In the genomic region with DNA sequence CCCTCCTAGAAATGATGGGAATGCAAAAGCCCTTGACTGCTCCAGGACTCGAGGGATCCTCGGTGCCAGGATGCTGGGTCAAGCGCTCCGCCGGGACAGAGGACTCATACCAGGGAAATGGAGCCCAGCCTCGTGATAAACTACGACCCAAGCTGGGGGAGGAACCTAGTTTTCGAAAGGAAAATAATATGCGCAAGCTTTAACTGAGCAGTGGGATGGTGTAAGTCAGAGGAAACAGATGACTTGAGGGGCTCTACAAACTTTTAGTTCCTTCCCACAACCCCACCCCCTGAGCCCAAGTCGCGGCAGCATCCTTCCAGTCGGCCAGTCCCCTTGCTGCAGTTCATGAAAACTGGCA, we compare ENCODE assay signal across 7 cellular contexts.
DNase-seq lines count a peak whose midpoint lies in the region; ATAC-seq and TF ChIP-seq lines count a peak whose summit lies in the region.

No MANE protein-coding gene starts in this region.

- H3K27me3 ChIP-seq in endocrine pancreas (ENCODE audit: control insufficient read depth, insufficient read depth, low read length) (no peaks in the 10 kb centered on the region), parathyroid adenoma (ENCODE audit: control insufficient read depth, insufficient read depth, low read length) (no peaks in the 10 kb centered on the region)

- peak overlapping the region; percentile 78 for H3K4me2 ChIP-seq in parathyroid adenoma (ENCODE audit: low read length)

- peak overlapping the region; percentile 54 for H3K9ac ChIP-seq in endocrine pancreas (ENCODE audit: control insufficient read depth, insufficient read depth, low read length)
- no peak overlapping the region for H3K9ac ChIP-seq in parathyroid adenoma

- no peaks in the 10 kb centered on the region for H3K36me3 ChIP-seq in endocrine pancreas (ENCODE audit: control insufficient read depth, insufficient read depth, low read length)
- H3K36me3 ChIP-seq in parathyroid adenoma (ENCODE audit: control insufficient read depth, insufficient read depth, low read length): no peaks in the 10 kb centered on the region

- DNase-seq in NCI-H69 (lab: John Stamatoyannopoulos, UW) (peak; percentile 61), kidney glomerular epithelial cell (lab: John Stamatoyannopoulos, UW) (no peak), NCI-H226 (no peak)

- peaks cover 9% of the 10 kb centered on the region for H3K79me2 ChIP-seq in parathyroid adenoma

- no peak for TF ChIP-seq CTCF in parathyroid adenoma (IDR thresholded peaks at IDR 0.05)

- H3K4me3 ChIP-seq in endocrine pancreas (ENCODE audit: control insufficient read depth, insufficient read depth, low read length): peak overlapping the region; percentile 66
- peak overlapping the region; percentile 88 for H3K4me3 ChIP-seq in parathyroid adenoma (ENCODE audit: low read depth, low read length)

- peak overlapping the region; percentile 94 for H3K27ac ChIP-seq in parathyroid adenoma

- H3K9me3 ChIP-seq in endocrine pancreas (ENCODE audit: control insufficient read depth, low read length) (no peaks in the 10 kb centered on the region), parathyroid adenoma (ENCODE audit: control insufficient read depth, low read length) (no peaks in the 10 kb centered on the region)

- peak overlapping the region; percentile 92 for H2AFZ ChIP-seq in parathyroid adenoma

- peaks cover 10% of the 10 kb centered on the region for H3K4me1 ChIP-seq in endocrine pancreas (ENCODE audit: control insufficient read depth, insufficient read depth, low read length)
- peaks cover 4% of the 10 kb centered on the region for H3K4me1 ChIP-seq in parathyroid adenoma

- ATAC-seq in GM18511 (IDR thresholded peaks at IDR 0.05; ENCODE audit: unreplicated experiment) (peak; percentile 29), GM21737 (IDR thresholded peaks at IDR 0.05; ENCODE audit: unreplicated experiment) (peak; percentile 8)
